In the genomic region with DNA sequence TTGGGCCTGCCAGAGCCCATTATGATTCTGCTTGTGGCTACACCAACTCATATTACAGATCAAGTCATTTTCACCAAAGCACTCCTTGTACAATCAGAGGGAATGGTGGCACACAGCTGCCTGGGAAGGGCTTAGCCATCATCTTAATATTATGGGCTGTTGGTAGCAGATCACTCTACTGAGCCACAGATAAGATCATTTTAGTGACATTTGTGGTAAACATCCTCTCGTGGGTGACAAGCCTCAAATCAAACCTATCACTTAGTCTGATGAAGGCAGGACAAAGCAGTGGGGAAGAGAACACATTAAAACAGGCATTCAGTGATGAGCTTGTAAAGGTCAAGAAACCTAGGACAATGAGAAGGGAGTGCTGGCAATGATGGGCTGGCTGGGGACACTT, we compare ENCODE assay signal across 17 cellular contexts.
"Had no signal": no experiment of that assay in that cellular context is flagged by ENCODE, and none has a peak within 500 bp of the region (broad histone marks: within the 10 kb centered on the region; RNA-seq: fewer than 3 reads in every experiment).

No MANE protein-coding gene starts in this region.

- H3K9me3 Mint-ChIP-seq: dendritic cell treated with granulocyte-macrophage colony-stimulating factor and Interleukin-4, amounts not matched to agents 40 ng/mL and 50 ng/mL, for 4 days had no signal

- DNase-seq: cerebellar nuclear complex; colonic mucosa; cortex of kidney; effector CD8-positive, alpha-beta T cell; foreskin keratinocyte; heart left ventricle; hypothalamus; left cardiac atrium; left lung; left ventricle myocardium superior; lower lobe of right lung; mesenchymal stem cell; midbrain had no signal

- H3K4me2 ChIP-seq: hepatocyte had no signal

- H2AFZ ChIP-seq: hepatocyte had no signal

- H3K4me3 Mint-ChIP-seq: dendritic cell treated with granulocyte-macrophage colony-stimulating factor and Interleukin-4, amounts not matched to agents 40 ng/mL and 50 ng/mL, for 4 days had no signal

- H3K4me3 ChIP-seq: colonic mucosa, esophagus muscularis mucosa, gastroesophageal sphincter, heart left ventricle, hepatocyte, left lung, lower lobe of right lung had no signal

- H3K36me3 ChIP-seq: colonic mucosa, esophagus muscularis mucosa, gastroesophageal sphincter, heart left ventricle, left lung, lower lobe of right lung had no signal

- H3K9me3 ChIP-seq: colonic mucosa, lower lobe of right lung had no signal

- H3K27me3 ChIP-seq: colonic mucosa, hepatocyte, left lung had no signal

- H3K4me1 ChIP-seq: colonic mucosa, esophagus muscularis mucosa, foreskin keratinocyte, gastroesophageal sphincter, left lung had no signal

- H3K27ac Mint-ChIP-seq: dendritic cell treated with granulocyte-macrophage colony-stimulating factor and Interleukin-4, amounts not matched to agents 40 ng/mL and 50 ng/mL, for 4 days had no signal

- ATAC-seq: foreskin keratinocyte, gastroesophageal sphincter, heart left ventricle, left cardiac atrium, left lung, left ventricle myocardium superior, lower lobe of right lung had no signal

- H3K79me2 ChIP-seq: hepatocyte had no signal

- H3K27ac ChIP-seq: colonic mucosa, esophagus muscularis mucosa, foreskin keratinocyte, gastroesophageal sphincter, heart left ventricle, hepatocyte, left lung, lower lobe of right lung had no signal

- H3K27me3 Mint-ChIP-seq: dendritic cell treated with granulocyte-macrophage colony-stimulating factor and Interleukin-4, amounts not matched to agents 40 ng/mL and 50 ng/mL, for 4 days had no signal
